ENCODE assay signal across 8 cellular contexts in genomic region chr2:74845217-74845751, GRCh38. TPM values are rescaled to one million over a fixed set of nuclear protein-coding genes. Genes with fewer than 3 reads are reported as not detected.
DNase-seq lines count a peak whose midpoint lies in the region; ATAC-seq and TF ChIP-seq lines count a peak whose summit lies in the region.

No MANE protein-coding gene starts in this region.

- H3K4me3 ChIP-seq in psoas muscle, result peak overlapping the region; percentile 26

- intact Hi-C loops in Right ventricle myocardium superior (cut with DNase I) (no loop called here), psoas muscle (cut with DNase I) (no loop called here)

- ATAC-seq in Right ventricle myocardium superior (ENCODE audit: poor library complexity) (peak; percentile 84), psoas muscle (peak; percentile 91 to 93 (median 92)), GM18907 (IDR thresholded peaks at IDR 0.05; ENCODE audit: unreplicated experiment) (no peak), HG03196 (IDR thresholded peaks at IDR 0.05; ENCODE audit: unreplicated experiment) (no peak)

- H3K36me3 ChIP-seq in psoas muscle (ENCODE audit: insufficient read depth in 1 of 2, low read depth in 1 of 2), result peaks cover 0 to 5% of the 10 kb centered on the region in 2 donors

- H3K27me3 ChIP-seq in psoas muscle (ENCODE audit: insufficient read depth in 3 of 3, low read length in 2 of 3), result no peaks in the 10 kb centered on the region

- H3K27ac ChIP-seq in psoas muscle, result peak overlapping the region; percentile 86

- H3K4me1 ChIP-seq in psoas muscle, result peaks cover 80% of the 10 kb centered on the region

- H3K9me3 ChIP-seq in psoas muscle, result no peaks in the 10 kb centered on the region

- peak; percentile 59 for DNase-seq in GM04503 (ENCODE audit: low read depth)
- peak; percentile 12 for DNase-seq in NCI-H526 treated with DMSO at 0.1 percent for 48 hours (lab: John Stamatoyannopoulos, UW)
- DNase-seq in activated T-helper 9 cell treated with anti-CD3 and anti-CD28 coated beads, Interleukin-2, amount 50 U/mL, for 16 hours (ENCODE audit: low read depth), result peak; percentile 10
- DNase-seq in Right ventricle myocardium superior, result peak; percentile 84
- DNase-seq in psoas muscle, result peak; percentile 86 to 95
- DNase-seq in NCI-H128 (lab: John Stamatoyannopoulos, UW; ENCODE audit: unreplicated experiment), result no peak

- TF ChIP-seq CTCF in psoas muscle (IDR thresholded peaks at IDR 0.05), result no peak

- 10 to 22% (median 12%) methylated on average over 8 of the region's 8 CpGs for WGBS in psoas muscle, 3 donors

RNA-seq across cellular contexts. Expression of gene HK2, which starts 11.4 kb away (rescaled TPM):
- 4.1 TPM for total RNA-seq in Right ventricle myocardium superior
- total RNA-seq in psoas muscle, result 100 to 1,000 TPM in 1 of 4 donors, 10 to 100 TPM in 3; 47.9 to 150 (median 90.9) TPM
- polyA plus RNA-seq in psoas muscle, result 100 to 1,000 TPM in 1 of 3 donors, 10 to 100 TPM in 2; 14.3 to 229 (median 61.0) TPM

Comparison
In these comparisons a context has a peak if more than half of its experiments do, and no peak if none do; other contexts are left out.
1. ATAC-seq: peak in Right ventricle myocardium superior (single experiment) and psoas muscle (4 of 4); none in GM18907 (single experiment) and HG03196 (single experiment).